1 cellular context compared by ENCODE assay signal in genomic region chr9:121561385-121562222, GRCh38.
TF ChIP-seq lines count a peak whose summit lies in the region.

No MANE protein-coding gene starts in this region.

TF ChIP-seq in A549, 52 proteins besides CTCF, POLR2A, EP300 and RAD21:
- no peak for TF ChIP-seq HOXB13 (CRISPR knock-in tag; IDR thresholded peaks at IDR 0.05; ENCODE audit: low read depth)
- no peak for TF ChIP-seq TFCP2L1 (CRISPR knock-in tag; IDR thresholded peaks at IDR 0.05)
- TF ChIP-seq SMC3 (IDR thresholded peaks at IDR 0.05) = no peak
TF ChIP-seq in A549: peak in this region for 0.
